In the genomic region with DNA sequence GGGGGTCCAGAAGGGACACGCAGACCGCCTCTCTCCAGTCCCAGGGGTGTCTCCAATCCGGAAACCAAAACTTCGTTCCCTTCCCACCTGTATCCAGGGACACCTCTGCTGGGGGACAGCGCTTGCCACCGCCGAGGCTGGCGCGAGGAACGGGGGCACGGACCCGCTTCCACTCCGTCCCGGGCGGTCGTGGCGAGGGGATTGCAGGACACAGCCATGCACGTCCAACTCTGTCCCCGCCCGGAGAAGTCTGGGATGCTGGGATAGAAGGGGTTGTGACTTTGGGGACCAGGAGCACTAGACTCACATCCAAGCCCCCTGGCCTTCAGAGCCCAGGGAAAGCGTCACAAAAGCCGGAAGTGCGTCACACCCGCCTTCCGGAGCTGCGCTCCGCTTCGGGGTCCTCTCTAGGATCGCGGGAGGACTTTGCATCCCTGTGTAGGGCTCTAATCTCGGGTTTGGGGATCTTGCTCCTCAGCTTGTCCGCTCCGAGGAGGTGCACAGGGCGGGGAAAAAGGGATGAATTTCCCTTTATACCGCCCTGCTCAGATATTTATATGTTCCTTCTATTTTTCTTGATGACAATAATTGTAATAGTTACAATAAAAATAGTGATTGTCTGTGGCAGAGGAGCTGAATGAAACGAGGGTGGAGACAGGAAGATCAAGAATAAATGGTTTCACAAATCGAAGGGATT, we compare ENCODE assay signal across 8 cellular contexts. TPM values are rescaled to one million over a fixed set of nuclear protein-coding genes. Genes with fewer than 3 reads are reported as not detected.
DNase-seq lines count a peak whose midpoint lies in the region; ATAC-seq and TF ChIP-seq lines count a peak whose summit lies in the region.

TSS of gene FAM200A (minus strand) at position 348 of the 697 bp plus-strand sequence. CDS start 3,707 bp downstream, outside the sequence.

- DNase-seq in AG04450 (ENCODE audit: low read depth, low spot score) (peak; percentile 72), NCI-H345 (lab: John Stamatoyannopoulos, UW) (peak; percentile 95), chondrocyte (ENCODE audit: low spot score) (no peak), kidney epithelial cell (ENCODE audit: low read depth) (peak; percentile 66)
- peak; percentile 80 for DNase-seq in activated CD4-positive, alpha-beta T cell treated with anti-CD3 and anti-CD28 coated beads for 1 hour
- peak; percentile 88 for DNase-seq in stimulated activated CD4-positive, alpha-beta T cell treated with anti-CD3 and anti-CD28 coated beads, Interleukin-15, amount 100 ng/mL, for 24 hours

- CTCF ChIA-PET in AG04450 (lab: Charles Lee): no interaction called here

- no peaks in the 10 kb centered on the region; the same call in 1 of the 2 replicates for H3K9me3 ChIP-seq in AG04450 (ENCODE audit: control insufficient read depth, insufficient read depth, low read length)

- POLR2A ChIA-PET in AG04450 (lab: Yijun Ruan, JAX): interaction anchor here (0.6 to 0.9 kb wide), 3 partner anchors 10 to 52 kb away, joined by 3 to 5 read pairs (median 3); partner anchors contain the start of genes ZKSCAN5 and ZNF394

- no peaks in the 10 kb centered on the region for H3K27me3 Mint-ChIP-seq in chondrocyte (ENCODE audit: low read depth)

- H3K4me1 Mint-ChIP-seq in chondrocyte (ENCODE audit: low read depth): peaks cover 23% of the 10 kb centered on the region

- peak within 1 kb of the TSS; percentile 85 for H3K27ac ChIP-seq in AG04450 (ENCODE audit: low read depth, low read length)

- H3K27ac Mint-ChIP-seq in chondrocyte (ENCODE audit: unreplicated experiment): peak within 1 kb of the TSS; percentile 87

- peaks cover 2% of the 10 kb centered on the region for H3K36me3 ChIP-seq in kidney epithelial cell (ENCODE audit: control insufficient read depth, insufficient read depth, low read length)

- peaks cover 10% of the 10 kb centered on the region for H3K36me3 Mint-ChIP-seq in chondrocyte (ENCODE audit: low read depth)

- H3K27me3 ChIP-seq in AG04450 (ENCODE audit: control insufficient read depth, insufficient read depth, low read length): no peaks in the 10 kb centered on the region
- H3K27me3 ChIP-seq in kidney epithelial cell (ENCODE audit: control insufficient read depth, insufficient read depth, low read length): no peaks in the 10 kb centered on the region

- TF ChIP-seq CTCF in AG04450 (IDR thresholded peaks at IDR 0.05; ENCODE audit: low read depth, low read length): no peak
- no peak for TF ChIP-seq CTCF in chondrocyte (IDR thresholded peaks at IDR 0.05)
- TF ChIP-seq CTCF in kidney epithelial cell (IDR thresholded peaks at IDR 0.05; ENCODE audit: insufficient read depth, low read length, poor library complexity, severe bottlenecking): no peak

- H3K9me3 Mint-ChIP-seq in chondrocyte (ENCODE audit: low read depth): peaks cover 10% of the 10 kb centered on the region

- H3K4me3 ChIP-seq in AG04450 (ENCODE audit: low read depth, low read length) (peak within 1 kb of the TSS; percentile 98), kidney epithelial cell (ENCODE audit: low read depth, low read length) (peak within 1 kb of the TSS; percentile 75)

- ATAC-seq in GM18873 (IDR thresholded peaks at IDR 0.05; ENCODE audit: low FRiP score, unreplicated experiment) (peak; percentile 69), HG03175 (IDR thresholded peaks at IDR 0.05; ENCODE audit: unreplicated experiment) (peak; percentile 94)

- peak within 1 kb of the TSS; percentile 81 for H3K4me3 Mint-ChIP-seq in chondrocyte (ENCODE audit: unreplicated experiment)

RNA-seq across cellular contexts. Expression of gene FAM200A, which starts in this region (rescaled TPM):
- 8.1 and 11.8 TPM in 2 replicates for polyA plus RNA-seq in AG04450 (2011; rRNA removed)
- polyA minus RNA-seq in AG04450 (2011; rRNA and poly(A)+ RNA removed): 4.1 and 6.1 TPM in 2 replicates
- 3.3 to 5.1 TPM (median 3.9 TPM) in 3 replicates for total RNA-seq in chondrocyte
- total RNA-seq in kidney epithelial cell: 7.6 and 8.2 TPM in 2 replicates
